In the genomic region with DNA sequence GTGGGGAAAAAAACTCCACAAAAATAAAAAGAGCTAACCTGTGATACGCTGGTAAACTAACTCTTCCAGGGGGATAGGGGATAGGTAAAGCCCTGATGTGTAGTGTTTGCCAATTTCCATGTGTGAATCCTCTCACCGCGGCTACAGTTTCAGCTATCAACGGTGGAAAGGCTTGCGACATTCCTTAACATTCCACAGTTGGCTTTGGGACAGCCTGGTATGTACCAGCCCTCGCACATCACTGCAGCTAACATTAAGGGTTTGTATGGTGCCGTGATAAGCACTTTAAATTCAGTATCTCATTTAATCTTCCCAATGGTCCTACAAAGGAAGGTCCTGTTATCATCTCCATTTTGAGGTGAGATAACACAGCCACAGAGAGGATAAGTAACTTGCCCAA, we compare ENCODE assay signal across 1 cellular context.
TF ChIP-seq lines count a peak whose summit lies in the region.

No MANE protein-coding gene starts in this region.

TF ChIP-seq in H1, 55 proteins besides CTCF, POLR2A, EP300 and RAD21 (continued from another document):
- TF ChIP-seq, protein P1, sequence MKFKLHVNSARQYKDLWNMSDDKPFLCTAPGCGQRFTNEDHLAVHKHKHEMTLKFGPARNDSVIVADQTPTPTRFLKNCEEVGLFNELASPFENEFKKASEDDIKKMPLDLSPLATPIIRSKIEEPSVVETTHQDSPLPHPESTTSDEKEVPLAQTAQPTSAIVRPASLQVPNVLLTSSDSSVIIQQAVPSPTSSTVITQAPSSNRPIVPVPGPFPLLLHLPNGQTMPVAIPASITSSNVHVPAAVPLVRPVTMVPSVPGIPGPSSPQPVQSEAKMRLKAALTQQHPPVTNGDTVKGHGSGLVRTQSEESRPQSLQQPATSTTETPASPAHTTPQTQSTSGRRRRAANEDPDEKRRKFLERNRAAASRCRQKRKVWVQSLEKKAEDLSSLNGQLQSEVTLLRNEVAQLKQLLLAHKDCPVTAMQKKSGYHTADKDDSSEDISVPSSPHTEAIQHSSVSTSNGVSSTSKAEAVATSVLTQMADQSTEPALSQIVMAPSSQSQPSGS (IDR thresholded peaks at IDR 0.05; ENCODE audit: low read length): no peak
- no peak for TF ChIP-seq CHD1 (IDR thresholded peaks at IDR 0.05; ENCODE audit: low read depth, low read length)
TF ChIP-seq in H1: peak in this region for 2.
